8 cellular contexts compared by ENCODE assay signal in the genomic region with DNA sequence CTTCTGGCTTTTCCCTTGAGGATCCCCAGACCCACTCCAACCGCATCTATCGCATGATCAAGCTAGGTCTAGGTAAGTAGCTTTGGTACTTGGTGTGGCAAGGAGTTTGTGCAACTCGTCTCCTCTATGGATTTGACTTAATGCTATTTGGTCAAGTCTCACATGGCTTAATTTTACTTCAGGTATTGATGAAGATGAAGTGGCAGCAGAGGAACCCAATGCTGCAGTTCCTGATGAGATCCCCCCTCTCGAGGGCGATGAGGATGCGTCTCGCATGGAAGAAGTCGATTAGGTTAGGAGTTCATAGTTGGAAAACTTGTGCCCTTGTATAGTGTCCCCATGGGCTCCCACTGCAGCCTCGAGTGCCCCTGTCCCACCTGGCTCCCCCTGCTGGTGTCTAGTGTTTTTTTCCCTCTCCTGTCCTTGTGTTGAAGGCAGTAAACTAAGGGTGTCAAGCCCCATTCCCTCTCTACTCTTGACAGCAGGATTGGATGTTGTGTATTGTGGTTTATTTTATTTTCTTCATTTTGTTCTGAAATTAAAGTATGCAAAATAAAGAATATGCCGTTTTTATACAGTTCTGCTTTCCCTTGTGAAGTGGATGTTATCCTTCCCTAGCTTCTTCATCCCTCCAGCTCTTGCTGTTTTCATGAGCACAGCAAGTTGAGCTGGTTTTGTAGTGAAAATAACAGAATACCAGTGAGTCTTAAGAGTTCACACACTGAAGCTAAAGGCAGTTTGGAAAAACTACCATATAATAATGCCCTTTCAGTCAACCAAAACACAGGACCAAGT. TPM values are rescaled to one million over a fixed set of nuclear protein-coding genes. Genes with fewer than 3 reads are reported as not detected.
DNase-seq lines count a peak whose midpoint lies in the region; ATAC-seq and TF ChIP-seq lines count a peak whose summit lies in the region.

No MANE protein-coding gene starts in this region.

- H4K12ac ChIP-seq in trophoblast cell (ENCODE audit: low read depth, low read length), result no peak overlapping the region

- H2BK120ac ChIP-seq in IMR-90 (ENCODE audit: low read depth, low read length), result no peak overlapping the region
- no peak overlapping the region for H2BK120ac ChIP-seq in trophoblast cell (ENCODE audit: insufficient read depth, low read length, poor library complexity)

- TSS peak; percentile 47 for BruUV-seq in IMR-90 (replicated peaks; lab: Mats Ljungman, UMichigan)

- DNase-seq in DMS53 (lab: John Stamatoyannopoulos, UW), result peak; percentile 84
- DNase-seq in IMR-90, result no peak
- DNase-seq in T1000 (lab: John Stamatoyannopoulos, UW), result peak; percentile 21
- peak; percentile 42 for DNase-seq in choroid plexus epithelial cell (ENCODE audit: low read depth)
- peak; percentile 33 to 63 for DNase-seq in trophoblast cell
- no peak for DNase-seq in cerebellar nuclear complex (lab: John Stamatoyannopoulos, UW)

- H3K4me2 ChIP-seq in IMR-90 (ENCODE audit: low read depth, low read length), result no peak overlapping the region
- H3K4me2 ChIP-seq in trophoblast cell (ENCODE audit: low read length), result no peak overlapping the region

- H3K4me3 ChIP-seq in IMR-90 (ENCODE audit: insufficient read depth, low read depth, low read length) (no peak overlapping the region), choroid plexus epithelial cell (ENCODE audit: low read depth, low read length) (no peak overlapping the region), trophoblast cell (ENCODE audit: low read depth, low read length) (no peak overlapping the region)

- peaks cover 82% of the 10 kb centered on the region for H4K20me1 ChIP-seq in IMR-90 (ENCODE audit: insufficient read depth, low read length)

- H3K4ac ChIP-seq in IMR-90 (ENCODE audit: low read depth, low read length) (no peak overlapping the region), trophoblast cell (ENCODE audit: low read depth, low read length) (no peak overlapping the region)

- in situ Hi-C loops in IMR-90 (cut with MboI; ENCODE audit: low sequenced_read_pairs), result no loop called here

- H3K79me2 ChIP-seq in trophoblast cell (ENCODE audit: control insufficient read depth, insufficient read depth, low read length, poor library complexity), result peaks cover 13% of the 10 kb centered on the region

- H3K36me3 ChIP-seq in IMR-90 (ENCODE audit: control insufficient read depth, insufficient read depth, low read length), result peaks cover 58% of the 10 kb centered on the region
- peaks cover 43 to 71% of the 10 kb centered on the region in 2 experiments for H3K36me3 ChIP-seq in trophoblast cell (ENCODE audit: control insufficient read depth in 1 of 2, insufficient read depth in 2 of 2, low read length in 2 of 2)

- peaks cover 23 to 84% of the 10 kb centered on the region in 2 experiments for H3K79me1 ChIP-seq in IMR-90 (ENCODE audit: low read depth in 1 of 2, low read length in 2 of 2)
- peaks cover 9% of the 10 kb centered on the region for H3K79me1 ChIP-seq in trophoblast cell (ENCODE audit: low read length)

- H2BK12ac ChIP-seq in trophoblast cell (ENCODE audit: low read length), result no peak overlapping the region

- H4K5ac ChIP-seq in IMR-90 (ENCODE audit: low read depth, low read length), result no peak overlapping the region

- H2AFZ ChIP-seq in IMR-90 (replicated peaks; ENCODE audit: low read length, poor library complexity), result no peak overlapping the region
- no peak overlapping the region for H2AFZ ChIP-seq in trophoblast cell (ENCODE audit: insufficient read depth, low read length, poor library complexity)

- H3K9me3 ChIP-seq in IMR-90 (ENCODE audit: control insufficient read depth, insufficient read depth, low read length), result no peaks in the 10 kb centered on the region
- no peaks in the 10 kb centered on the region for H3K9me3 ChIP-seq in trophoblast cell (ENCODE audit: insufficient read depth, low read depth, low read length)

- peaks cover 16% of the 10 kb centered on the region for H3K9me1 ChIP-seq in IMR-90 (ENCODE audit: insufficient read depth, low read length)

- H2BK5ac ChIP-seq in IMR-90 (ENCODE audit: low read depth, low read length, poor library complexity, severe bottlenecking), result no peak overlapping the region
- H2BK5ac ChIP-seq in trophoblast cell (ENCODE audit: low read depth, low read length, poor library complexity), result no peak overlapping the region

- no peak overlapping the region for H3K18ac ChIP-seq in IMR-90 (ENCODE audit: low read depth, low read length)
- no peak overlapping the region for H3K18ac ChIP-seq in trophoblast cell (ENCODE audit: low read length)

- TF ChIP-seq POLR2A in IMR-90 (IDR thresholded peaks at IDR 0.05; ENCODE audit: low read depth, low read length), result no peak

- TF ChIP-seq RAD21 in IMR-90 (IDR thresholded peaks at IDR 0.05; ENCODE audit: low read length), result peak; percentile 22; the same call in 1 of the 2 replicates

- H4K8ac ChIP-seq in IMR-90 (ENCODE audit: low read depth in 2 of 2, low read length in 2 of 2) (no peak overlapping the region), trophoblast cell (ENCODE audit: low read depth, low read length) (no peak overlapping the region)

- H3K27me3 ChIP-seq in IMR-90 (ENCODE audit: control insufficient read depth, insufficient read depth, low read length) (no peaks in the 10 kb centered on the region), trophoblast cell (ENCODE audit: insufficient read depth, low read length) (no peaks in the 10 kb centered on the region)

- H3K4me1 ChIP-seq in IMR-90 (ENCODE audit: control insufficient read depth, insufficient read depth, low read length), result peaks cover 10% of the 10 kb centered on the region
- peaks cover 9 to 14% of the 10 kb centered on the region in 2 experiments for H3K4me1 ChIP-seq in trophoblast cell (ENCODE audit: control insufficient read depth in 1 of 2, insufficient read depth in 2 of 2, low read length in 2 of 2)

- POLR2A ChIA-PET in IMR-90 (lab: Charles Lee; ENCODE audit: unreplicated experiment), result no interaction called here

- no peak overlapping the region for H4K91ac ChIP-seq in IMR-90 (ENCODE audit: insufficient read depth, low read depth, low read length)
- H4K91ac ChIP-seq in trophoblast cell (ENCODE audit: low read depth, low read length), result no peak overlapping the region

- no peak overlapping the region for H2AK9ac ChIP-seq in IMR-90 (replicated peaks; ENCODE audit: low read depth, low read length, poor library complexity)

- no peak for ATAC-seq in IMR-90 (ENCODE audit: low read depth)
- ATAC-seq in HG03469 (IDR thresholded peaks at IDR 0.05; ENCODE audit: unreplicated experiment), result no peak
- no peak for ATAC-seq in GM18519 (IDR thresholded peaks at IDR 0.05; ENCODE audit: low FRiP score, unreplicated experiment)

- H3K27ac ChIP-seq in IMR-90 (ENCODE audit: insufficient read depth, low read length) (no peak overlapping the region), trophoblast cell (ENCODE audit: low read depth, low read length) (no peak overlapping the region)

- H2AK5ac ChIP-seq in IMR-90 (ENCODE audit: low read depth, low read length) (no peak overlapping the region), trophoblast cell (ENCODE audit: low read length) (no peak overlapping the region)

- CTCF ChIA-PET in IMR-90 (lab: Yijun Ruan, JAX), result interaction anchor here (0.9 to 1.2 kb wide), 2 partner anchors 19 to 81 kb away, joined by 3 to 4 read pairs; no protein-coding TSS in a partner anchor

- H3K9ac ChIP-seq in IMR-90 (ENCODE audit: low read depth, low read length), result no peak overlapping the region
- H3K9ac ChIP-seq in trophoblast cell (ENCODE audit: low read length), result no peak overlapping the region

- H3K56ac ChIP-seq in IMR-90 (ENCODE audit: extremely low read depth, insufficient read depth, low read length), result no peak overlapping the region

- H3K14ac ChIP-seq in IMR-90 (replicated peaks; ENCODE audit: low read depth, low read length) (no peak overlapping the region), trophoblast cell (ENCODE audit: low read length) (no peak overlapping the region)

- no peak overlapping the region for H2BK15ac ChIP-seq in IMR-90 (ENCODE audit: low read depth, low read length)

- H3K23ac ChIP-seq in IMR-90 (ENCODE audit: low read depth, low read length), result no peak overlapping the region
- H3K23ac ChIP-seq in trophoblast cell (ENCODE audit: low read length), result no peak overlapping the region

- intact Hi-C loops in IMR-90 (cut with micrococcal nuclease), result no loop called here

- peak; percentile 38 for TF ChIP-seq CTCF in IMR-90 (conservative IDR thresholded peaks at IDR 0.05; ENCODE audit: low read depth, low read length)
- TF ChIP-seq CTCF in choroid plexus epithelial cell (conservative IDR thresholded peaks at IDR 0.05; ENCODE audit: low read depth, low read length), result peak; percentile 66

- WGBS in IMR-90 (ENCODE audit: extremely low coverage in 2 of 2, insufficient read length in 1 of 2), 2 experiments, result 40% methylated on average over 1 of the region's 10 CpGs; no CpG with 5 or more reads in 1 of the 2 experiments
- WGBS in trophoblast cell (ENCODE audit: extremely low coverage, insufficient coverage, insufficient read length), result no CpG with 5 or more reads among the region's 10 CpGs

- no peak overlapping the region for H2BK20ac ChIP-seq in IMR-90 (ENCODE audit: low read depth, low read length)

- dilution Hi-C loops in IMR-90 (cut with HindIII; ENCODE audit: low sequenced_read_pairs, unreplicated experiment), result no loop called here

RNA-seq across cellular contexts. Expression of a gene that starts 3.8 kb away (rescaled TPM):
- total RNA-seq in IMR-90 (2012; rRNA removed), result 41.7 and 51.4 TPM in 2 replicates
- polyA plus RNA-seq in IMR-90 (2012; rRNA removed), result 89.9 and 94.8 TPM in 2 replicates
- 91.0 and 123 TPM in 2 replicates for polyA plus RNA-seq in IMR-90 (2012; cell fraction: cytosol; rRNA removed)
- polyA plus RNA-seq in IMR-90 (2012; cell fraction: nucleus; rRNA removed; ENCODE audit: low replicate concordance), result 64.5 and 76.3 TPM in 2 replicates
- 48.9 and 52.5 TPM in 2 replicates for polyA plus RNA-seq in trophoblast cell (2013)

RNA-seq across cellular contexts. Expression of a gene that starts 6.6 kb away (rescaled TPM):
- total RNA-seq in IMR-90 (2012; rRNA removed), result 1,307 and 1,440 TPM in 2 replicates
- polyA plus RNA-seq in IMR-90 (2012; rRNA removed), result 771 and 887 TPM in 2 replicates
- polyA plus RNA-seq in IMR-90 (2012; cell fraction: cytosol; rRNA removed), result 246 and 656 TPM in 2 replicates
- polyA plus RNA-seq in IMR-90 (2012; cell fraction: nucleus; rRNA removed; ENCODE audit: low replicate concordance), result 158 and 414 TPM in 2 replicates
- 916 and 940 TPM in 2 replicates for polyA plus RNA-seq in trophoblast cell (2013)

RNA-seq across cellular contexts. Expression of a gene that starts 11.8 kb away (rescaled TPM):
- total RNA-seq in IMR-90 (2012; rRNA removed), result 7.5 and 7.9 TPM in 2 replicates
- polyA plus RNA-seq in IMR-90 (2012; rRNA removed), result 13.0 and 16.7 TPM in 2 replicates
- 17.6 and 22.6 TPM in 2 replicates for polyA plus RNA-seq in IMR-90 (2012; cell fraction: cytosol; rRNA removed)
- 14.5 and 23.0 TPM in 2 replicates for polyA plus RNA-seq in IMR-90 (2012; cell fraction: nucleus; rRNA removed; ENCODE audit: low replicate concordance)
- 8.6 and 10.1 TPM in 2 replicates for polyA plus RNA-seq in trophoblast cell (2013)

RNA-seq across cellular contexts. Expression of a gene that starts 16.7 kb away (rescaled TPM):
- not detected in 2 replicates for total RNA-seq in IMR-90 (2012; rRNA removed)
- polyA plus RNA-seq in IMR-90 (2012; rRNA removed), result not detected in 2 replicates
- polyA plus RNA-seq in IMR-90 (2012; cell fraction: cytosol; rRNA removed), result 0.01 TPM in 1 of 2 replicates, not detected in the other
- polyA plus RNA-seq in IMR-90 (2012; cell fraction: nucleus; rRNA removed; ENCODE audit: low replicate concordance), result 0.06 and 0.15 TPM in 2 replicates
- polyA plus RNA-seq in trophoblast cell (2013), result 0.01 TPM in 2 replicates

RNA-seq across cellular contexts. Expression of a gene that starts 30.1 kb away (rescaled TPM):
- total RNA-seq in IMR-90 (2012; rRNA removed), result 4.1 and 4.7 TPM in 2 replicates
- polyA plus RNA-seq in IMR-90 (2012; rRNA removed), result 22.1 and 23.2 TPM in 2 replicates
- 20.7 and 23.2 TPM in 2 replicates for polyA plus RNA-seq in IMR-90 (2012; cell fraction: cytosol; rRNA removed)
- 33.9 and 57.0 TPM in 2 replicates for polyA plus RNA-seq in IMR-90 (2012; cell fraction: nucleus; rRNA removed; ENCODE audit: low replicate concordance)
- polyA plus RNA-seq in trophoblast cell (2013), result 99.2 and 101 TPM in 2 replicates

Comparison
In these comparisons a context has a peak if more than half of its experiments do, and no peak if none do; other contexts are left out.
1. DNase-seq: peak in DMS53 (single experiment), T1000 (single experiment), choroid plexus epithelial cell (single experiment) and trophoblast cell (2 of 2); none in IMR-90 (single experiment) and cerebellar nuclear complex (0 of 2).